Comparison of ENCODE assay signal across 20 cellular contexts in the genomic region with DNA sequence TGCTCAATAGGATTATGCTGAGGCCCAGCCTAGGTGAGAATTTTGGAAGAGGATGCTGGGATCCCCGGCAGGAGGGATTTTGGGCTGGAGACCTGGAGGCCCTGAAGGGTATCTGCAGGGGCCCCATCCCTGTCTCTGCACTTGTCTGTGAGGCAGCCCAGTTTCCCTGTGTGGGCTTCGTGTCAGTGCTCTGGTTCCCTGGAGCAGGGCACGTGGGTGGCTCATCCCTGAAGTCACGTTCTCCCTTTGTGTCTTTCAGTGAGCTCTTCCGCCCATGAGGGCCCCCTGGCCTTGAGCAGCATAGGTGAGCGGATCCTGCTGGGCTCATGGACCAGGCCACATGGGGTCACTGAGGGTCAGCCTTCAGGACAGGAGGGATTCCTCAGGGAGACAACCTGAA.
DNase-seq lines count a peak whose midpoint lies in the region; ATAC-seq, FAIRE-seq and TF ChIP-seq lines count a peak whose summit lies in the region.
"Had no signal": no experiment of that assay in that cellular context is flagged by ENCODE, and none has a peak within 500 bp of the region (broad histone marks: within the 10 kb centered on the region; RNA-seq: fewer than 3 reads in every experiment).

No MANE protein-coding gene starts in this region.

- no peak for TF ChIP-seq POLR2A in HepG2 (IDR thresholded peaks at IDR 0.05; ENCODE audit: insufficient read depth in 1 of 2, low read depth in 2 of 2, low read length in 2 of 2)

- H3K36me3 ChIP-seq in liver (ENCODE audit: control insufficient read depth in 4 of 4, insufficient read depth in 3 of 4, low read depth in 1 of 4, low read length in 3 of 4) = no peaks in the 10 kb centered on the region
- H3K36me3 ChIP-seq in HepG2 (replicated peaks in 1 of 2; ENCODE audit: control insufficient read depth in 1 of 2, insufficient read depth in 2 of 2, low read length in 2 of 2) = no peaks in the 10 kb centered on the region
- H3K36me3 ChIP-seq: HAP-1, MG63 had no signal

- FAIRE-seq in HepG2 (lab: Jason Lieb, UNC) = no peak

- H3K4me2 ChIP-seq in HepG2 (ENCODE audit: low read depth, low read length) = no peak overlapping the region
- H3K4me2 ChIP-seq: PC-9 had no signal

- TF ChIP-seq RAD21 in liver (IDR thresholded peaks at IDR 0.05) (no peak), HepG2 (CRISPR knock-in tag; IDR thresholded peaks at IDR 0.05) (no peak)

- peak; percentile 36 for DNase-seq in activated effector memory CD4-positive, alpha-beta T cell treated with anti-CD3 and anti-CD28 coated beads, Interleukin-2, amount 50 U/mL, for 16 hours
- no peak for DNase-seq in activated effector memory CD4-positive, alpha-beta T cell treated with Interleukin-2 at 50 U/mL for 16 hours
- DNase-seq in HepG2 (ENCODE audit: low spot score) = no peak
- DNase-seq in left lobe of liver (ENCODE audit: low spot score) = peak; percentile 22
- DNase-seq in ureter (ENCODE audit: low spot score) = peak; percentile 23
- DNase-seq in HPDE6-E6E7 (ENCODE audit: extremely low spot score) = no peak
- DNase-seq: AML-193; CD4-positive, CD25-positive, alpha-beta regulatory T cell; DMS79; IMR-90; Karpas-422; MG63; NCI-H1092 treated with DMSO at 0.1 percent for 48 hours; NCI-H2081 treated with DMSO at 0.1 percent for 48 hours; NCI-H510A; NCI-H774; PC-9 had no signal

- intact Hi-C loops in HepG2 (cut with micrococcal nuclease; ENCODE audit: unreplicated experiment) = no loop called here

- POLR2A ChIA-PET in HepG2 (lab: Yijun Ruan, JAX) = no interaction called here

- in situ Hi-C loops in HepG2 (cut with HindIII; ENCODE audit: extremely low pct_ligation_motif_present, low pct_unique_long_range_greater_than_20kb) = no loop called here

- H3K9ac ChIP-seq in liver (ENCODE audit: low read depth in 1 of 2, low read length in 2 of 2) = no peak overlapping the region
- H3K9ac ChIP-seq in HepG2 (ENCODE audit: insufficient read depth, low read depth, low read length) = no peak overlapping the region

- no peaks in the 10 kb centered on the region for H3K4me1 ChIP-seq in liver (ENCODE audit: control insufficient read depth in 4 of 4, insufficient read depth in 4 of 4, low read length in 3 of 4)
- H3K4me1 ChIP-seq in HepG2 (ENCODE audit: insufficient read depth, low read length) = no peaks in the 10 kb centered on the region
- H3K4me1 ChIP-seq: HAP-1 had no signal

- BruUV-seq in HepG2 (replicated peaks; lab: Mats Ljungman, UMichigan) = no TSS peak

- WGBS in liver = 84% methylated on average over 6 of the region's 6 CpGs
- WGBS in HepG2 (ENCODE audit: low lambda C conversion rate) = 24% methylated on average over 5 of the region's 6 CpGs

- H3K27me3 ChIP-seq in liver (ENCODE audit: control insufficient read depth in 4 of 4, insufficient read depth in 4 of 4, low read length in 3 of 4) = no peaks in the 10 kb centered on the region
- no peaks in the 10 kb centered on the region; a peak in 1 of 5 replicates for H3K27me3 ChIP-seq in HepG2 (ENCODE audit: control insufficient read depth in 1 of 2, insufficient read depth in 2 of 2, low read length in 2 of 2)
- H3K27me3 ChIP-seq: MG63 had no signal

- H3K9me3 ChIP-seq in liver (ENCODE audit: control insufficient read depth in 4 of 4, low read length in 3 of 4) (peaks cover 13 to 27% (median 21%) of the 10 kb centered on the region in 4 donors), HepG2 (ENCODE audit: low read length) (peaks cover 90% of the 10 kb centered on the region)
- H3K9me3 ChIP-seq: HAP-1, MG63 had no signal

- CTCF ChIA-PET in HepG2 (lab: Yijun Ruan, JAX; ENCODE audit: low intra/inter-chr PET ratio, low total read pairs) = no interaction called here

- no peak for TF ChIP-seq EP300 in HepG2 (IDR thresholded peaks at IDR 0.05; ENCODE audit: low read depth in 2 of 2, low read length in 2 of 2)
- no peak for TF ChIP-seq EP300 in HepG2 (CRISPR knock-in tag; IDR thresholded peaks at IDR 0.05; ENCODE audit: borderline replicate concordance)

- TF ChIP-seq CTCF in liver (IDR thresholded peaks at IDR 0.05; ENCODE audit: low read depth, low read length, missing input control) (no peak), HepG2 (CRISPR knock-in tag; IDR thresholded peaks at IDR 0.05) (no peak)

- H3K79me2 ChIP-seq in HepG2 (ENCODE audit: insufficient read depth, low read length) = no peaks in the 10 kb centered on the region

- H2AFZ ChIP-seq in HepG2 (ENCODE audit: low read length) = no peak overlapping the region
- H2AFZ ChIP-seq: PC-9 had no signal

- no peaks in the 10 kb centered on the region for H4K20me1 ChIP-seq in HepG2 (ENCODE audit: insufficient read depth, low read length)

- ATAC-seq in HepG2 = no peak
- ATAC-seq in left lobe of liver = no peak
- no peak for ATAC-seq in GM18870 (IDR thresholded peaks at IDR 0.05; ENCODE audit: unreplicated experiment)

- H3K27ac ChIP-seq in liver (ENCODE audit: low read depth in 1 of 2, low read length in 2 of 2) = no peak overlapping the region
- H3K27ac ChIP-seq in HepG2 (ENCODE audit: extremely low read length, insufficient read depth, low read length) = no peak overlapping the region
- H3K27ac ChIP-seq: PC-9 had no signal

- H3K4me3 ChIP-seq in liver (ENCODE audit: low read depth in 1 of 3, low read length in 3 of 3) (peak overlapping the region in 2 of 3 donors; percentile 49 to 50), HepG2 (replicated peaks in 1 of 3; ENCODE audit: insufficient read depth in 1 of 3, low read depth in 2 of 3, low read length in 3 of 3) (no peak overlapping the region)
- H3K4me3 ChIP-seq: HAP-1, MG63, PC-9 had no signal

TF ChIP-seq in liver, 16 proteins besides CTCF, POLR2A, EP300 and RAD21:
- no peak for TF ChIP-seq FOXA1 (IDR thresholded peaks at IDR 0.05)
- TF ChIP-seq, protein P1, sequence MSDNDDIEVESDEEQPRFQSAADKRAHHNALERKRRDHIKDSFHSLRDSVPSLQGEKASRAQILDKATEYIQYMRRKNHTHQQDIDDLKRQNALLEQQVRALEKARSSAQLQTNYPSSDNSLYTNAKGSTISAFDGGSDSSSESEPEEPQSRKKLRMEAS (IDR thresholded peaks at IDR 0.05) = no peak
- TF ChIP-seq, protein P2, sequence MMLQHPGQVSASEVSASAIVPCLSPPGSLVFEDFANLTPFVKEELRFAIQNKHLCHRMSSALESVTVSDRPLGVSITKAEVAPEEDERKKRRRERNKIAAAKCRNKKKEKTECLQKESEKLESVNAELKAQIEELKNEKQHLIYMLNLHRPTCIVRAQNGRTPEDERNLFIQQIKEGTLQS (IDR thresholded peaks at IDR 0.05) = no peak

TF ChIP-seq in HepG2, 621 proteins besides CTCF, POLR2A, EP300 and RAD21:
- TF ChIP-seq ZNF879 (CRISPR knock-in tag; IDR thresholded peaks at IDR 0.05) (no peak), ZFP36L2 (CRISPR knock-in tag; IDR thresholded peaks at IDR 0.05) (no peak), SMYD3 (CRISPR knock-in tag; IDR thresholded peaks at IDR 0.05) (no peak), ZMYM4 (CRISPR knock-in tag; IDR thresholded peaks at IDR 0.05) (no peak), ARID2 (CRISPR knock-in tag; IDR thresholded peaks at IDR 0.05; ENCODE audit: borderline replicate concordance) (no peak), SMARCC2 (IDR thresholded peaks at IDR 0.05) (no peak), NR1H2 (CRISPR knock-in tag; IDR thresholded peaks at IDR 0.05; ENCODE audit: borderline replicate concordance, low read depth) (no peak), FOXK1 (CRISPR knock-in tag; IDR thresholded peaks at IDR 0.05; ENCODE audit: borderline replicate concordance, low read depth) (no peak), JUNB (CRISPR knock-in tag; IDR thresholded peaks at IDR 0.05; ENCODE audit: borderline replicate concordance) (no peak), CC2D1A (CRISPR knock-in tag; IDR thresholded peaks at IDR 0.05) (no peak)
- TF ChIP-seq, protein P3, sequence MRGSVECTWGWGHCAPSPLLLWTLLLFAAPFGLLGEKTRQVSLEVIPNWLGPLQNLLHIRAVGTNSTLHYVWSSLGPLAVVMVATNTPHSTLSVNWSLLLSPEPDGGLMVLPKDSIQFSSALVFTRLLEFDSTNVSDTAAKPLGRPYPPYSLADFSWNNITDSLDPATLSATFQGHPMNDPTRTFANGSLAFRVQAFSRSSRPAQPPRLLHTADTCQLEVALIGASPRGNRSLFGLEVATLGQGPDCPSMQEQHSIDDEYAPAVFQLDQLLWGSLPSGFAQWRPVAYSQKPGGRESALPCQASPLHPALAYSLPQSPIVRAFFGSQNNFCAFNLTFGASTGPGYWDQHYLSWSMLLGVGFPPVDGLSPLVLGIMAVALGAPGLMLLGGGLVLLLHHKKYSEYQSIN (CRISPR knock-in tag; IDR thresholded peaks at IDR 0.05; ENCODE audit: borderline replicate concordance) = no peak

Comparison
In these comparisons a context has a peak if more than half of its experiments do, and no peak if none do; other contexts are left out.
1. DNase-seq: peak in activated effector memory CD4-positive, alpha-beta T cell treated with anti-CD3 and anti-CD28 coated beads, Interleukin-2, amount 50 U/mL, for 16 hours (single experiment), left lobe of liver (single experiment) and ureter (single experiment); none in activated effector memory CD4-positive, alpha-beta T cell treated with Interleukin-2 at 50 U/mL for 16 hours (single experiment), HepG2 (single experiment) and HPDE6-E6E7 (single experiment).
2. H3K4me3 ChIP-seq: peak in liver (2 of 3); none in HepG2 (0 of 3).